Comparison of ENCODE assay signal across 1 cellular context in the genomic region with DNA sequence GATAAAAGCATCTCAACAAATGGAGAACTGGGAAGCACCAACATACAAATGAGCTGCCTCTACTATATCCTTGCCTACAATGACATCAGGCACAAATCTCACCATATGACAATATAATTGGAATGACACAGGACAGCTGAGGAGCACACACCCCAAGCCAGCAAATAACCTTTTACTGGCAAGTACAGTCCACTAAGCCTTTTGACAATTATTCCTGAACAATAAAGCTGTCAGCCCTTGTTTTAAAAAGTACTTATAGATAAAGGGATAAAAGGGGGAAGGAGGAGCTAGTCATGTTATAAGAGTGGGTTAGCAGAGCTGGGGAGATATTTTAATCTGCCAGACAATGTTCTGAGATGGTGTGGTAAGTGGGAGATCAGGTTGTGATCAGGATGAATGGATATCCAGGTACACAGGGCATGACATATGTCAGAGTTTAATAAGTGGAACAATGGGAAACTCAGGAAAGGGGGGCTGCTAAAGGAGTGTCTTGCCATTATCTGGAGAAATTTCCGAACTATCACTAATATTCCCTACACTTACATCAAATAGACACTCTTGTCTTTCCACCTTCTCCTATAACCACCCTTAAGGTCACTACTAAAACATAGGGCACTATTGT.
TF ChIP-seq lines count a peak whose summit lies in the region.

No MANE protein-coding gene starts in this region.

TF ChIP-seq in HEK293, 187 proteins besides CTCF, POLR2A, EP300 and RAD21 (continued from another document):
- TF ChIP-seq ZNF449 (tag by site-specific recombination; IDR thresholded peaks at IDR 0.05), result no peak
- no peak for TF ChIP-seq ZNF274 (IDR thresholded peaks at IDR 0.05; ENCODE audit: low read length)
- no peak for TF ChIP-seq ZNF274 (tag by site-specific recombination; IDR thresholded peaks at IDR 0.05; ENCODE audit: borderline replicate concordance)
- TF ChIP-seq OSR2 (tag by site-specific recombination; IDR thresholded peaks at IDR 0.05), result peak; percentile 55; the same call in 1 of the 2 replicates
- no peak for TF ChIP-seq ZNF529 (tag by site-specific recombination; IDR thresholded peaks at IDR 0.05; ENCODE audit: insufficient replicate concordance)
- TF ChIP-seq, protein P1, sequence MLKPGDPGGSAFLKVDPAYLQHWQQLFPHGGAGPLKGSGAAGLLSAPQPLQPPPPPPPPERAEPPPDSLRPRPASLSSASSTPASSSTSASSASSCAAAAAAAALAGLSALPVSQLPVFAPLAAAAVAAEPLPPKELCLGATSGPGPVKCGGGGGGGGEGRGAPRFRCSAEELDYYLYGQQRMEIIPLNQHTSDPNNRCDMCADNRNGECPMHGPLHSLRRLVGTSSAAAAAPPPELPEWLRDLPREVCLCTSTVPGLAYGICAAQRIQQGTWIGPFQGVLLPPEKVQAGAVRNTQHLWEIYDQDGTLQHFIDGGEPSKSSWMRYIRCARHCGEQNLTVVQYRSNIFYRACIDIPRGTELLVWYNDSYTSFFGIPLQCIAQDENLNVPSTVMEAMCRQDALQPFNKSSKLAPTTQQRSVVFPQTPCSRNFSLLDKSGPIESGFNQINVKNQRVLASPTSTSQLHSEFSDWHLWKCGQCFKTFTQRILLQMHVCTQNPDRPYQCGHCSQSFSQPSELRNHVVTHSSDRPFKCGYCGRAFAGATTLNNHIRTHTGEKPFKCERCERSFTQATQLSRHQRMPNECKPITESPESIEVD (tag by site-specific recombination; IDR thresholded peaks at IDR 0.05), result peak; percentile 65
- TF ChIP-seq, protein P2, sequence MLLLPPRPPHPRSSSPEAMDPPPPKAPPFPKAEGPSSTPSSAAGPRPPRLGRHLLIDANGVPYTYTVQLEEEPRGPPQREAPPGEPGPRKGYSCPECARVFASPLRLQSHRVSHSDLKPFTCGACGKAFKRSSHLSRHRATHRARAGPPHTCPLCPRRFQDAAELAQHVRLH (tag by site-specific recombination; IDR thresholded peaks at IDR 0.05), result no peak
- no peak for TF ChIP-seq ZNF629 (tag by site-specific recombination; IDR thresholded peaks at IDR 0.05)
- TF ChIP-seq, protein P3, sequence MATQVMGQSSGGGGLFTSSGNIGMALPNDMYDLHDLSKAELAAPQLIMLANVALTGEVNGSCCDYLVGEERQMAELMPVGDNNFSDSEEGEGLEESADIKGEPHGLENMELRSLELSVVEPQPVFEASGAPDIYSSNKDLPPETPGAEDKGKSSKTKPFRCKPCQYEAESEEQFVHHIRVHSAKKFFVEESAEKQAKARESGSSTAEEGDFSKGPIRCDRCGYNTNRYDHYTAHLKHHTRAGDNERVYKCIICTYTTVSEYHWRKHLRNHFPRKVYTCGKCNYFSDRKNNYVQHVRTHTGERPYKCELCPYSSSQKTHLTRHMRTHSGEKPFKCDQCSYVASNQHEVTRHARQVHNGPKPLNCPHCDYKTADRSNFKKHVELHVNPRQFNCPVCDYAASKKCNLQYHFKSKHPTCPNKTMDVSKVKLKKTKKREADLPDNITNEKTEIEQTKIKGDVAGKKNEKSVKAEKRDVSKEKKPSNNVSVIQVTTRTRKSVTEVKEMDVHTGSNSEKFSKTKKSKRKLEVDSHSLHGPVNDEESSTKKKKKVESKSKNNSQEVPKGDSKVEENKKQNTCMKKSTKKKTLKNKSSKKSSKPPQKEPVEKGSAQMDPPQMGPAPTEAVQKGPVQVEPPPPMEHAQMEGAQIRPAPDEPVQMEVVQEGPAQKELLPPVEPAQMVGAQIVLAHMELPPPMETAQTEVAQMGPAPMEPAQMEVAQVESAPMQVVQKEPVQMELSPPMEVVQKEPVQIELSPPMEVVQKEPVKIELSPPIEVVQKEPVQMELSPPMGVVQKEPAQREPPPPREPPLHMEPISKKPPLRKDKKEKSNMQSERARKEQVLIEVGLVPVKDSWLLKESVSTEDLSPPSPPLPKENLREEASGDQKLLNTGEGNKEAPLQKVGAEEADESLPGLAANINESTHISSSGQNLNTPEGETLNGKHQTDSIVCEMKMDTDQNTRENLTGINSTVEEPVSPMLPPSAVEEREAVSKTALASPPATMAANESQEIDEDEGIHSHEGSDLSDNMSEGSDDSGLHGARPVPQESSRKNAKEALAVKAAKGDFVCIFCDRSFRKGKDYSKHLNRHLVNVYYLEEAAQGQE (tag by site-specific recombination; IDR thresholded peaks at IDR 0.05), result no peak
- peak; percentile 70; the same call in 1 of the 2 replicates for TF ChIP-seq TRIM28 (IDR thresholded peaks at IDR 0.05; ENCODE audit: borderline replicate concordance, low read length)
- peak; percentile 69 for TF ChIP-seq FEZF1 (tag by site-specific recombination; IDR thresholded peaks at IDR 0.05)
- TF ChIP-seq ZNF280C (tag by site-specific recombination; IDR thresholded peaks at IDR 0.05), result no peak
- TF ChIP-seq ZNF19 (tag by site-specific recombination; IDR thresholded peaks at IDR 0.05; ENCODE audit: low read depth), result no peak
- TF ChIP-seq, protein P4, sequence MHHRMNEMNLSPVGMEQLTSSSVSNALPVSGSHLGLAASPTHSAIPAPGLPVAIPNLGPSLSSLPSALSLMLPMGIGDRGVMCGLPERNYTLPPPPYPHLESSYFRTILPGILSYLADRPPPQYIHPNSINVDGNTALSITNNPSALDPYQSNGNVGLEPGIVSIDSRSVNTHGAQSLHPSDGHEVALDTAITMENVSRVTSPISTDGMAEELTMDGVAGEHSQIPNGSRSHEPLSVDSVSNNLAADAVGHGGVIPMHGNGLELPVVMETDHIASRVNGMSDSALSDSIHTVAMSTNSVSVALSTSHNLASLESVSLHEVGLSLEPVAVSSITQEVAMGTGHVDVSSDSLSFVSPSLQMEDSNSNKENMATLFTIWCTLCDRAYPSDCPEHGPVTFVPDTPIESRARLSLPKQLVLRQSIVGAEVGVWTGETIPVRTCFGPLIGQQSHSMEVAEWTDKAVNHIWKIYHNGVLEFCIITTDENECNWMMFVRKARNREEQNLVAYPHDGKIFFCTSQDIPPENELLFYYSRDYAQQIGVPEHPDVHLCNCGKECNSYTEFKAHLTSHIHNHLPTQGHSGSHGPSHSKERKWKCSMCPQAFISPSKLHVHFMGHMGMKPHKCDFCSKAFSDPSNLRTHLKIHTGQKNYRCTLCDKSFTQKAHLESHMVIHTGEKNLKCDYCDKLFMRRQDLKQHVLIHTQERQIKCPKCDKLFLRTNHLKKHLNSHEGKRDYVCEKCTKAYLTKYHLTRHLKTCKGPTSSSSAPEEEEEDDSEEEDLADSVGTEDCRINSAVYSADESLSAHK (tag by site-specific recombination; IDR thresholded peaks at IDR 0.05), result peak; percentile 27; the same call in 1 of the 2 replicates
- no peak for TF ChIP-seq ZNF48 (tag by site-specific recombination; IDR thresholded peaks at IDR 0.05)
- TF ChIP-seq ZNF23 (tag by site-specific recombination; IDR thresholded peaks at IDR 0.05; ENCODE audit: borderline replicate concordance), result no peak
- peak; percentile 75 for TF ChIP-seq KLF10 (tag by site-specific recombination; IDR thresholded peaks at IDR 0.05)
